Comparison of ENCODE assay signal across 8 cellular contexts in genomic region chr22:36301384-36301828, GRCh38. TPM values are rescaled to one million over a fixed set of nuclear protein-coding genes. Genes with fewer than 3 reads are reported as not detected.
DNase-seq lines count a peak whose midpoint lies in the region; ATAC-seq and TF ChIP-seq lines count a peak whose summit lies in the region.

No MANE protein-coding gene starts in this region.

- no peak overlapping the region for H3K4me3 ChIP-seq in AG09309 (ENCODE audit: control insufficient read depth, low read depth, low read length)

- ATAC-seq in GM19372 (IDR thresholded peaks at IDR 0.05; ENCODE audit: low read depth, unreplicated experiment): peak; percentile 65
- ATAC-seq in HG02973 (IDR thresholded peaks at IDR 0.05; ENCODE audit: unreplicated experiment): no peak

- peak; percentile 89 for TF ChIP-seq CTCF in AG09309 (IDR thresholded peaks at IDR 0.05; ENCODE audit: control insufficient read depth, insufficient read depth, low read depth, low read length, missing control alignments)

- DNase-seq in AG09309 (ENCODE audit: low read depth) (no peak), NCI-H345 (lab: John Stamatoyannopoulos, UW) (peak; percentile 27), cerebellum (ENCODE audit: low spot score) (peak; percentile 86), left kidney (ENCODE audit: low read depth, low spot score) (peak; percentile 88)
- DNase-seq in activated CD4-positive, alpha-beta T cell treated with anti-CD3 and anti-CD28 coated beads for 48 hours: peak; percentile 89
- DNase-seq in stimulated activated CD4-positive, alpha-beta T cell treated with anti-CD3 and anti-CD28 coated beads, Interleukin-4, amount 100 ng/mL, for 4 hours: peak; percentile 77 to 81

RNA-seq across cellular contexts. Expression of gene APOL1, which starts 48.5 kb away (rescaled TPM):
- 1.00 TPM for total RNA-seq in cerebellum
